1 cellular context compared by ENCODE assay signal in genomic region chr1:21022279-21023040, GRCh38.
TF ChIP-seq lines count a peak whose summit lies in the region.

No MANE protein-coding gene starts in this region.

TF ChIP-seq in GM12878, 131 proteins besides CTCF, POLR2A, EP300 and RAD21 (continued from another document and continues in another):
- TF ChIP-seq MYC (IDR thresholded peaks at IDR 0.05; ENCODE audit: insufficient read depth, insufficient read length, insufficient replicate concordance, low read length, severe bottlenecking) (no peak), HDGF (IDR thresholded peaks at IDR 0.05) (no peak), GATAD2B (conservative IDR thresholded peaks at IDR 0.05; ENCODE audit: low read depth) (0 out of 2 replicates have a peak, but pooled peaks have one; percentile 64), RBBP5 (conservative IDR thresholded peaks at IDR 0.05) (no peak), SPI1 (IDR thresholded peaks at IDR 0.05; ENCODE audit: borderline replicate concordance, insufficient read depth, low read depth, low read length) (no peak), REST (IDR thresholded peaks at IDR 0.05; ENCODE audit: low read depth, low read length) (no peak), IRF3 (IDR thresholded peaks at IDR 0.05) (no peak), ZBED1 (IDR thresholded peaks at IDR 0.05; ENCODE audit: borderline replicate concordance) (0 out of 2 replicates have a peak, but pooled peaks have one; percentile 34), USF1 (IDR thresholded peaks at IDR 0.05; ENCODE audit: borderline replicate concordance, extremely low read length, insufficient read depth, low read depth, low read length) (no peak), NFIC (IDR thresholded peaks at IDR 0.05; ENCODE audit: low read depth, low read length) (peak; percentile 82), PRDM15 (CRISPR knock-in tag; IDR thresholded peaks at IDR 0.05) (no peak), ZNF24 (IDR thresholded peaks at IDR 0.05) (no peak; the same call in 1 of the 2 replicates), PML (IDR thresholded peaks at IDR 0.05; ENCODE audit: low read length) (0 out of 2 replicates have a peak, but pooled peaks have one; percentile 21), BMI1 (IDR thresholded peaks at IDR 0.05; ENCODE audit: borderline replicate concordance) (peak; percentile 54; the same call in 1 of the 2 replicates), JUND (IDR thresholded peaks at IDR 0.05; ENCODE audit: low read depth, low read length) (no peak), POU2F2 (IDR thresholded peaks at IDR 0.05; ENCODE audit: borderline replicate concordance, low read depth, low read length) (no peak), TCF7 (IDR thresholded peaks at IDR 0.05; ENCODE audit: borderline replicate concordance) (0 out of 2 replicates have a peak, but pooled peaks have one; percentile 27), ZBTB11 (CRISPR knock-in tag; IDR thresholded peaks at IDR 0.05) (no peak), CHD2 (IDR thresholded peaks at IDR 0.05; ENCODE audit: borderline replicate concordance, low read depth, low read length) (no peak), E2F4 (IDR thresholded peaks at IDR 0.05; ENCODE audit: low read depth, low read length) (no peak), ETV6 (conservative IDR thresholded peaks at IDR 0.05 in 1 of 2, IDR thresholded peaks at IDR 0.05 in 1 of 2; ENCODE audit: borderline replicate concordance in 1 of 2, low read depth in 1 of 2) (peak in 1 of 2 experiments; percentile 62; a peak in 2 of 4 replicates), BCLAF1 (IDR thresholded peaks at IDR 0.05) (no peak), RUNX3 (IDR thresholded peaks at IDR 0.05; ENCODE audit: low read length) (peak; percentile 77), FOXM1 (IDR thresholded peaks at IDR 0.05; ENCODE audit: low read depth, low read length) (no peak), IKZF1 (conservative IDR thresholded peaks at IDR 0.05) (peak; percentile 93), ZNF274 (IDR thresholded peaks at IDR 0.05; ENCODE audit: insufficient read depth, insufficient read length) (no peak), ZSCAN29 (IDR thresholded peaks at IDR 0.05) (no peak), CREM (IDR thresholded peaks at IDR 0.05; ENCODE audit: low read depth) (no peak), GABPA (IDR thresholded peaks at IDR 0.05; ENCODE audit: low read depth) (no peak), NRF1 (conservative IDR thresholded peaks at IDR 0.05; ENCODE audit: low read depth, low read length) (no peak), SUZ12 (IDR thresholded peaks at IDR 0.05; ENCODE audit: unreplicated experiment) (no peak), SRF (IDR thresholded peaks at IDR 0.05; ENCODE audit: low read depth in 2 of 2, low read length in 2 of 2) (no peak), RB1 (IDR thresholded peaks at IDR 0.05; ENCODE audit: borderline replicate concordance) (no peak), ZBTB33 (IDR thresholded peaks at IDR 0.05) (no peak), PAX5 (IDR thresholded peaks at IDR 0.05; ENCODE audit: borderline replicate concordance, low read depth, low read length) (0 out of 2 replicates have a peak, but pooled peaks have one; percentile 20), MEF2A (IDR thresholded peaks at IDR 0.05; ENCODE audit: insufficient read depth, low read depth, low read length) (peak; percentile 80)
